Comparison of ENCODE assay signal across 11 cellular contexts in the genomic region with DNA sequence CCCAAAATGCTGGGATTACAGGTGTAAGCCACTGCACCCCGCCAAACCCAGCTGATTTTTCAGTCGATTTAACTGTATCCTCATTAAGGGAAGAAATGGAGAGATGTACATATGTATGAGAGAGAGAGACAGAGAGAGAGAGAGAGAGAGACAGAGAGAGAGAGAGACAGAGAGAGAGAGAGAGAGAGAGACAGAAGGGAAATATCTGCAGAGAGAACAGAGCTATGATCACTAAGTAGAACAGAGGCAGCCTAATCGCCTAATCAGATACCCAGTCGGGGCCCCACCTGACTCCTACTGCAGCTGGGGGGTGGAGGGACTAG.
DNase-seq lines count a peak whose midpoint lies in the region; ATAC-seq, FAIRE-seq and TF ChIP-seq lines count a peak whose summit lies in the region.
"Had no signal": no experiment of that assay in that cellular context is flagged by ENCODE, and none has a peak within 500 bp of the region (broad histone marks: within the 10 kb centered on the region; RNA-seq: fewer than 3 reads in every experiment).

No MANE protein-coding gene starts in this region.

- H2BK12ac ChIP-seq in H1 (ENCODE audit: low read depth, low read length) = no peak overlapping the region

- no peak for TF ChIP-seq POLR2A in H1 (IDR thresholded peaks at IDR 0.05; ENCODE audit: control extremely low read depth in 1 of 2, low read depth in 2 of 2, low read length in 2 of 2)

- H4K20me1 ChIP-seq in H1 (replicated peaks in 1 of 2; ENCODE audit: control insufficient read depth in 1 of 2, insufficient read depth in 2 of 2, low read length in 2 of 2) = no peaks in the 10 kb centered on the region
- no peaks in the 10 kb centered on the region for H4K20me1 ChIP-seq in PC-3 (ENCODE audit: low read length)

- H3K4me1 Mint-ChIP-seq in HFFc6 (ENCODE audit: low read depth) (peaks cover 13% of the 10 kb centered on the region), nephron (peaks cover 21% of the 10 kb centered on the region)

- CTCF ChIA-PET in H1 (lab: Charles Lee; ENCODE audit: partially characterized antibody) = interaction anchor here (0.9 kb wide), 2 partner anchors 9 to 29 kb away, joined by 3 read pairs; no protein-coding TSS in a partner anchor
- CTCF ChIA-PET in PC-3 (lab: Charles Lee) = no interaction called here

- H3K4me3 Mint-ChIP-seq in HFFc6 = peak overlapping the region; percentile 35
- H3K4me3 Mint-ChIP-seq in nephron = peak overlapping the region; percentile 78 to 86 (median 83)
- H3K4me3 Mint-ChIP-seq: dendritic cell treated with granulocyte-macrophage colony-stimulating factor and Interleukin-4, amounts not matched to agents 40 ng/mL and 50 ng/mL, for 4 days had no signal

- POLR2A ChIA-PET in H1 (lab: Charles Lee; ENCODE audit: partially characterized antibody) = interaction anchor here (0.6 to 1.8 kb wide), 10 partner anchors 11 to 546 kb away, joined by 3 to 5 read pairs (median 3); a partner anchor contains a TSS
- POLR2A ChIA-PET in PC-3 (lab: Charles Lee; ENCODE audit: unreplicated experiment) = no interaction called here

- no peak for TF ChIP-seq EP300 in H1 (IDR thresholded peaks at IDR 0.05; ENCODE audit: borderline replicate concordance in 1 of 2, low read depth in 2 of 2, low read length in 2 of 2)

- H3K56ac ChIP-seq in H1 (replicated peaks; ENCODE audit: insufficient read length, low read depth, low read length) = no peak overlapping the region

- FAIRE-seq in H1 (lab: Jason Lieb, UNC) = no peak
- FAIRE-seq: small intestine had no signal

- WGBS in H1 (ENCODE audit: extremely low coverage in 1 of 2, insufficient coverage in 1 of 2, insufficient read length in 1 of 2, insufficient replicate concordance in 2 of 2, low coverage in 1 of 2, low lambda C conversion rate in 2 of 2, missing lambda C conversion rate in 1 of 2), 2 experiments = 34% methylated on average over 4 of the region's 4 CpGs; no CpG with 5 or more reads in 1 of the 2 experiments

- H3K36me3 Mint-ChIP-seq in HFFc6 (ENCODE audit: low read depth) (peaks cover 2% of the 10 kb centered on the region; the same call in 1 of the 2 replicates), nephron (ENCODE audit: low read depth) (no peaks in the 10 kb centered on the region)

- H3K18ac ChIP-seq in H1 (ENCODE audit: extremely low read depth, low read length) = 0 out of 2 replicates have a peak overlapping the region, but pooled peaks have one; percentile 36

- H2BK5ac ChIP-seq in H1 (ENCODE audit: low read depth, low read length) = 0 out of 2 replicates have a peak overlapping the region, but pooled peaks have one; percentile 60

- no peak overlapping the region; a peak in 2 of 7 replicates for H3K9ac ChIP-seq in H1 (replicated peaks in 1 of 4; ENCODE audit: extremely low read depth in 1 of 4, low read depth in 3 of 4, low read length in 3 of 4)
- no peak overlapping the region for H3K9ac ChIP-seq in PC-3 (ENCODE audit: low read length)

- no peak overlapping the region for H3K23ac ChIP-seq in H1 (ENCODE audit: insufficient read length)

- no peaks in the 10 kb centered on the region for H3F3A ChIP-seq in PC-3 (ENCODE audit: low read length, unreplicated experiment)

- H3K27ac ChIP-seq in H1 (ENCODE audit: low read depth, low read length) (no peak overlapping the region), PC-3 (ENCODE audit: low read length) (no peak overlapping the region)

- intact Hi-C loops in PC-3 (cut with micrococcal nuclease) = no loop called here

- DNase-seq in BE2C (no peak), HFFc6 (no peak), H1 (ENCODE audit: low read depth in 1 of 2, low spot score in 2 of 2) (no peak), COR-L47 (lab: John Stamatoyannopoulos, UW) (no peak), PC-3 (no peak), A172 (ENCODE audit: low spot score) (no peak)
- DNase-seq: CD4-positive, alpha-beta memory T cell had no signal

- TF ChIP-seq CTCF in BE2C (IDR thresholded peaks at IDR 0.05; ENCODE audit: low read depth, low read length) (no peak), HFFc6 (IDR thresholded peaks at IDR 0.05) (no peak), H1 (IDR thresholded peaks at IDR 0.05; ENCODE audit: control extremely low read depth in 1 of 3, insufficient read depth in 1 of 3, low read depth in 1 of 3, low read length in 3 of 3) (no peak), nephron (IDR thresholded peaks at IDR 0.05; ENCODE audit: unreplicated experiment in 3 of 3) (no peak), PC-3 (conservative IDR thresholded peaks at IDR 0.05; ENCODE audit: low read depth, low read length) (no peak)

- H3K27ac Mint-ChIP-seq in HFFc6 (no peak overlapping the region), nephron (peak overlapping the region; percentile 38 to 47 (median 47))
- H3K27ac Mint-ChIP-seq: dendritic cell treated with granulocyte-macrophage colony-stimulating factor and Interleukin-4, amounts not matched to agents 40 ng/mL and 50 ng/mL, for 4 days had no signal

- no peaks in the 10 kb centered on the region for H3K9me3 ChIP-seq in BE2C
- H3K9me3 ChIP-seq in H1 (ENCODE audit: insufficient read depth in 2 of 2, low read depth in 1 of 2, low read length in 1 of 2) = no peaks in the 10 kb centered on the region
- no peaks in the 10 kb centered on the region for H3K9me3 ChIP-seq in PC-3 (ENCODE audit: low read length)

- no peaks in the 10 kb centered on the region for H3K9me2 ChIP-seq in PC-3 (replicated peaks; ENCODE audit: low read length)

- peaks cover 11% of the 10 kb centered on the region for H3K23me2 ChIP-seq in H1 (ENCODE audit: low read depth, low read length)

- H2BK15ac ChIP-seq in H1 (ENCODE audit: low read length) = no peak overlapping the region; the same call in 1 of the 2 replicates

- H3K4me2 ChIP-seq in H1 (ENCODE audit: insufficient read depth in 1 of 2, low read depth in 2 of 2, low read length in 2 of 2) = peak overlapping the region; percentile 90 to 98
- no peak overlapping the region for H3K4me2 ChIP-seq in PC-3 (ENCODE audit: low read length)

- H3K79me2 ChIP-seq in H1 (ENCODE audit: control insufficient read depth in 1 of 2, insufficient read depth in 2 of 2, low read length in 2 of 2) (no peaks in the 10 kb centered on the region), PC-3 (ENCODE audit: low read length) (no peaks in the 10 kb centered on the region)

- H2BK120ac ChIP-seq in H1 (replicated peaks; ENCODE audit: low read depth, low read length) = no peak overlapping the region

- ATAC-seq in PC-3 (no peak; the same call in 1 of the 2 replicates), esophagus mucosa (no peak)

- H3K27me3 ChIP-seq in BE2C (peaks cover 14% of the 10 kb centered on the region), H1 (replicated peaks in 1 of 4; ENCODE audit: control insufficient read depth in 3 of 4, extremely low read depth in 1 of 4, insufficient read depth in 3 of 4, low read length in 3 of 4) (peaks cover 2 to 9% (median 4%) of the 10 kb centered on the region in 4 experiments; a peak in 4 of 7 replicates), PC-3 (ENCODE audit: low read length) (no peaks in the 10 kb centered on the region)

- BruUV-seq in PC-3 (replicated peaks; lab: Mats Ljungman, UMichigan) = no TSS peak

- H3K14ac ChIP-seq in H1 (ENCODE audit: insufficient read length) = no peak overlapping the region

- no peak overlapping the region for H4K8ac ChIP-seq in H1 (ENCODE audit: extremely low read depth, insufficient read depth, low read length)

- H3K27me3 Mint-ChIP-seq in HFFc6 (ENCODE audit: insufficient read depth) = peaks cover 46% of the 10 kb centered on the region
- H3K27me3 Mint-ChIP-seq in nephron (ENCODE audit: low read depth) = peaks cover 51% of the 10 kb centered on the region

- no peaks in the 10 kb centered on the region for H3K79me1 ChIP-seq in H1 (ENCODE audit: low read depth, low read length)

- peaks cover 5% of the 10 kb centered on the region for H3K9me3 Mint-ChIP-seq in HFFc6
- H3K9me3 Mint-ChIP-seq in nephron = peaks cover 1% of the 10 kb centered on the region
- H3K9me3 Mint-ChIP-seq: dendritic cell treated with granulocyte-macrophage colony-stimulating factor and Interleukin-4, amounts not matched to agents 40 ng/mL and 50 ng/mL, for 4 days had no signal

- H2AFZ ChIP-seq in H1 (ENCODE audit: low read length) (peak overlapping the region; percentile 98), PC-3 (ENCODE audit: low read length) (no peak overlapping the region)

- H3K4me1 ChIP-seq in BE2C (peaks cover 3% of the 10 kb centered on the region), H1 (replicated peaks in 1 of 4; ENCODE audit: control insufficient read depth in 3 of 4, insufficient read depth in 4 of 4, low read length in 3 of 4) (no peaks in the 10 kb centered on the region; a peak in 1 of 7 replicates), PC-3 (ENCODE audit: insufficient read depth, low read length) (no peaks in the 10 kb centered on the region)

- TF ChIP-seq RAD21 in H1 (IDR thresholded peaks at IDR 0.05 in 1 of 2, conservative IDR thresholded peaks at IDR 0.05 in 1 of 2; ENCODE audit: low read depth in 2 of 2, low read length in 2 of 2) = no peak

- no peak overlapping the region for H2AK5ac ChIP-seq in H1 (ENCODE audit: low read depth, low read length)

- H3K4me3 ChIP-seq in BE2C (ENCODE audit: low read depth, low read length) = peak overlapping the region; percentile 51
- H3K4me3 ChIP-seq in H1 (ENCODE audit: extremely low read depth in 1 of 4, insufficient read depth in 2 of 4, low read depth in 3 of 4, low read length in 4 of 4) = peak overlapping the region; percentile 61 to 75 (median 69); a peak in 7 of 8 replicates
- no peak overlapping the region for H3K4me3 ChIP-seq in PC-3 (ENCODE audit: low read length)

- H2BK20ac ChIP-seq in H1 (ENCODE audit: low read length) = no peak overlapping the region

- H4K91ac ChIP-seq in H1 (replicated peaks; ENCODE audit: insufficient read length, low read length) = no peak overlapping the region

- no peak overlapping the region for H4K5ac ChIP-seq in H1 (ENCODE audit: insufficient read length, low read depth, low read length)

- no peak overlapping the region for H3K4ac ChIP-seq in H1 (replicated peaks; ENCODE audit: insufficient read length, low read depth, low read length)

- H3K36me3 ChIP-seq in BE2C (no peaks in the 10 kb centered on the region), H1 (ENCODE audit: control insufficient read depth in 2 of 4, insufficient read depth in 4 of 4, low read length in 3 of 4) (no peaks in the 10 kb centered on the region), PC-3 (ENCODE audit: low read depth, low read length) (no peaks in the 10 kb centered on the region)

TF ChIP-seq in H1, 55 proteins besides CTCF, POLR2A, EP300 and RAD21 (continues in another document):
- TF ChIP-seq YY1 (IDR thresholded peaks at IDR 0.05; ENCODE audit: low read depth, low read length) = no peak
- TF ChIP-seq CBX8 (IDR thresholded peaks at IDR 0.05; ENCODE audit: borderline replicate concordance, low read depth, low read length) = no peak
- no peak for TF ChIP-seq KDM4A (IDR thresholded peaks at IDR 0.05; ENCODE audit: low read depth, low read length, severe bottlenecking)
- TF ChIP-seq SIRT6 (IDR thresholded peaks at IDR 0.05; ENCODE audit: low read length) = no peak
- TF ChIP-seq POLR2AphosphoS5 (IDR thresholded peaks at IDR 0.05; ENCODE audit: low read depth, low read length) = no peak
- TF ChIP-seq RNF2 (IDR thresholded peaks at IDR 0.05; ENCODE audit: borderline replicate concordance, low read depth, low read length, missing control alignments, poor library complexity, severe bottlenecking) = no peak
